16 cellular contexts compared by ENCODE assay signal in the genomic region with DNA sequence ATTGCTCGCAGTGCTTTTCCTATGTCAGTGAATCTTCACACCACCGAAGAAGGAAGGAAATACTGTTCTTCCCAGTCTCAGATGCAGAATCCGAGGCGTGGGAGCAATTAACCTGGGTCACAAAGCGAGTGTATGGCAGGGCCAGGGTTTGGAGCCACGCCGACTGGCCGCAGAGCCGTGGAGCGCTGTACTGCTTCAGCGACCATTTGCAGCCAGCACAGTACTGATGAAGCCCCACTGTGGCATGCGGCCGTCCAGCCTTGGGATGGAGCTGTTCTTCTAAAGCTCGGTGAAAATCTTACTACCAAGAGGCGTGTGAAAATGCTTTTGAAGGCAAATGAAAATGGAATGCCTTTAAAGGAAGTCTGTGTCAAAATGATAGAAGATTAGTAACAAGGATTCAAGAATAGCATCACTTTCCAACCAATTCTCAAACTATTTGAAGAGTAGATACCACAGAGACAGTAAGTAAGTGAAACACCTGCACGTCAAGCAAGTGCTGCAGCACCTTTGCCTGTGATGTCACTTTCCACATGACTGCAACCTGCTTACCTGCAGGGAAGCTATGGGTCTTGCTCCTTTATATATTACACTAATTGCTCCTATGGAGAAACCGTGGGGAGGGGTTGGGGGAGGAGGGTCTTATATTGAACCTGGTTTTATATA. TPM values are rescaled to one million over a fixed set of nuclear protein-coding genes. Genes with fewer than 3 reads are reported as not detected.
DNase-seq lines count a peak whose midpoint lies in the region; ATAC-seq and TF ChIP-seq lines count a peak whose summit lies in the region.
"Had no signal": no experiment of that assay in that cellular context is flagged by ENCODE, and none has a peak within 500 bp of the region (broad histone marks: within the 10 kb centered on the region; RNA-seq: fewer than 3 reads in every experiment).

No MANE protein-coding gene starts in this region.

- POLR2A ChIA-PET in CD4-positive, alpha-beta memory T cell (lab: Charles Lee; ENCODE audit: partially characterized antibody): no interaction called here
- POLR2A ChIA-PET in naive thymus-derived CD4-positive, alpha-beta T cell (lab: Charles Lee): interaction anchor here (0.9 to 1.6 kb wide), 5 partner anchors 8 to 77 kb away, joined by 3 to 4 read pairs (median 3); no protein-coding TSS in a partner anchor

- CTCF ChIA-PET in CD4-positive, alpha-beta memory T cell (lab: Charles Lee; ENCODE audit: partially characterized antibody): interaction anchor here (0.8 to 1.8 kb wide), 4 partner anchors 18 to 69 kb away, joined by 3 to 7 read pairs (median 4); no protein-coding TSS in a partner anchor
- CTCF ChIA-PET in naive thymus-derived CD4-positive, alpha-beta T cell (lab: Charles Lee): interaction anchor here (1.2 to 2.2 kb wide), 3 partner anchors 16 to 117 kb away, joined by 3 to 11 read pairs (median 4); no protein-coding TSS in a partner anchor
- CTCF ChIA-PET in Calu3 (lab: Charles Lee): no interaction called here

- DNase-seq in DMS53 (lab: John Stamatoyannopoulos, UW) (peak; percentile 32), DMS53 treated with DMSO at 0.1 percent for 48 hours (lab: John Stamatoyannopoulos, UW; ENCODE audit: unreplicated experiment) (no peak), substantia nigra (lab: John Stamatoyannopoulos, UW) (no peak), Calu3 (no peak)
- no peak for DNase-seq in CD4-positive, alpha-beta memory T cell
- DNase-seq in naive thymus-derived CD4-positive, alpha-beta T cell: peak in 1 of 9 donors; percentile 53
- DNase-seq: esophagus squamous epithelium; GOT3; KG1; NCI-H1930; NCI-H526; right cardiac atrium; stimulated activated naive CD8-positive, alpha-beta T cell treated with anti-CD3 and anti-CD28 coated beads, Interleukin-15, Interleukin-2, amounts not matched to agents 100 U/mL and 50 U/mL, for 24 hours had no signal

- peak overlapping the region; percentile 91 to 99 (median 97) for H3K27ac Mint-ChIP-seq in CD4-positive, alpha-beta memory T cell
- H3K27ac Mint-ChIP-seq in activated T-helper 17 cell treated with anti-CD3 and anti-CD28 coated beads, Interleukin-2, amount 50 U/mL, for 72 hours: peak overlapping the region; percentile 51
- peak overlapping the region; percentile 86 to 99 (median 94) for H3K27ac Mint-ChIP-seq in naive thymus-derived CD4-positive, alpha-beta T cell
- H3K27ac Mint-ChIP-seq in Calu3 (ENCODE audit: unreplicated experiment): no peak overlapping the region

- ATAC-seq in activated T-helper 17 cell treated with anti-CD3 and anti-CD28 coated beads, Interleukin-2, amount 50 U/mL, for 72 hours (replicated peaks): peak; percentile 20
- no peak for ATAC-seq in naive thymus-derived CD4-positive, alpha-beta T cell
- no peak for ATAC-seq in HG03354 (IDR thresholded peaks at IDR 0.05; ENCODE audit: poor library complexity, severe bottlenecking, unreplicated experiment)
- ATAC-seq: right cardiac atrium; stimulated activated naive CD8-positive, alpha-beta T cell treated with anti-CD3 and anti-CD28 coated beads, Interleukin-15, Interleukin-2, amounts not matched to agents 100 U/mL and 50 U/mL, for 24 hours had no signal

- peaks cover 12% of the 10 kb centered on the region for H3K36me3 ChIP-seq in CD4-positive, alpha-beta memory T cell (ENCODE audit: insufficient read depth, low read length)
- H3K36me3 ChIP-seq in naive thymus-derived CD4-positive, alpha-beta T cell (ENCODE audit: control insufficient read depth in 2 of 3, insufficient read depth in 3 of 3, low read length in 3 of 3): peaks cover 0 to 11% (median 0%) of the 10 kb centered on the region in 3 experiments

- H3K27ac ChIP-seq in CD4-positive, alpha-beta memory T cell (ENCODE audit: low read depth, low read length): peak overlapping the region; percentile 60
- H3K27ac ChIP-seq in naive thymus-derived CD4-positive, alpha-beta T cell (ENCODE audit: low read depth, low read length): peak overlapping the region; percentile 62
- no peak overlapping the region for H3K27ac ChIP-seq in substantia nigra (ENCODE audit: low read depth, low read length, poor library complexity, severe bottlenecking)
- H3K27ac ChIP-seq: 22Rv1, esophagus squamous epithelium had no signal

- no peak for TF ChIP-seq CTCF in Calu3 (IDR thresholded peaks at IDR 0.05; ENCODE audit: unreplicated experiment)

- no peaks in the 10 kb centered on the region for H3K27me3 ChIP-seq in CD4-positive, alpha-beta memory T cell (ENCODE audit: insufficient read depth, low read length)
- H3K27me3 ChIP-seq in naive thymus-derived CD4-positive, alpha-beta T cell (ENCODE audit: control insufficient read depth in 2 of 2, insufficient read depth in 2 of 2, low read length in 2 of 2): no peaks in the 10 kb centered on the region
- H3K27me3 ChIP-seq: esophagus squamous epithelium had no signal

- H3K27me3 Mint-ChIP-seq in CD4-positive, alpha-beta memory T cell: no peaks in the 10 kb centered on the region
- no peaks in the 10 kb centered on the region for H3K27me3 Mint-ChIP-seq in activated T-helper 17 cell treated with anti-CD3 and anti-CD28 coated beads, Interleukin-2, amount 50 U/mL, for 72 hours
- no peaks in the 10 kb centered on the region for H3K27me3 Mint-ChIP-seq in naive thymus-derived CD4-positive, alpha-beta T cell
- no peaks in the 10 kb centered on the region for H3K27me3 Mint-ChIP-seq in Calu3 (ENCODE audit: unreplicated experiment)

- H3K4me3 ChIP-seq in CD4-positive, alpha-beta memory T cell (ENCODE audit: low read length in 2 of 2): no peak overlapping the region
- H3K4me3 ChIP-seq in naive thymus-derived CD4-positive, alpha-beta T cell (ENCODE audit: low read length): peak overlapping the region; percentile 47
- H3K4me3 ChIP-seq: esophagus squamous epithelium had no signal

- BruUV-seq in Calu3 (replicated peaks; lab: Mats Ljungman, UMichigan): no TSS peak

- peaks cover 89% of the 10 kb centered on the region for H3K4me1 ChIP-seq in CD4-positive, alpha-beta memory T cell (ENCODE audit: insufficient read depth, low read length)
- H3K4me1 ChIP-seq in naive thymus-derived CD4-positive, alpha-beta T cell (ENCODE audit: control insufficient read depth in 2 of 2, insufficient read depth in 2 of 2, low read length in 2 of 2): peaks cover 42 to 73% of the 10 kb centered on the region in 2 donors

- H3K36me3 Mint-ChIP-seq in CD4-positive, alpha-beta memory T cell: peaks cover 6 to 38% of the 10 kb centered on the region in 2 donors
- H3K36me3 Mint-ChIP-seq in activated T-helper 17 cell treated with anti-CD3 and anti-CD28 coated beads, Interleukin-2, amount 50 U/mL, for 72 hours (ENCODE audit: low read depth): peaks cover 83% of the 10 kb centered on the region
- H3K36me3 Mint-ChIP-seq in naive thymus-derived CD4-positive, alpha-beta T cell: peaks cover 0 to 25% (median 4%) of the 10 kb centered on the region in 5 donors
- peaks cover 18% of the 10 kb centered on the region for H3K36me3 Mint-ChIP-seq in Calu3 (ENCODE audit: insufficient read depth, unreplicated experiment)

- peak overlapping the region; percentile 47 to 96 (median 81) for H3K4me3 Mint-ChIP-seq in CD4-positive, alpha-beta memory T cell
- H3K4me3 Mint-ChIP-seq in activated T-helper 17 cell treated with anti-CD3 and anti-CD28 coated beads, Interleukin-2, amount 50 U/mL, for 72 hours: peak overlapping the region; percentile 94
- peak overlapping the region; percentile 46 to 92 (median 84) for H3K4me3 Mint-ChIP-seq in naive thymus-derived CD4-positive, alpha-beta T cell
- H3K4me3 Mint-ChIP-seq in Calu3 (ENCODE audit: low read depth, unreplicated experiment): no peak overlapping the region

- no peaks in the 10 kb centered on the region for H3K9me3 ChIP-seq in CD4-positive, alpha-beta memory T cell (ENCODE audit: control insufficient read depth in 1 of 2, low read length in 2 of 2)
- H3K9me3 ChIP-seq in naive thymus-derived CD4-positive, alpha-beta T cell (ENCODE audit: control insufficient read depth in 2 of 3, low read length in 3 of 3): no peaks in the 10 kb centered on the region
- H3K9me3 ChIP-seq: esophagus squamous epithelium had no signal

- H3K9me3 Mint-ChIP-seq in CD4-positive, alpha-beta memory T cell: no peaks in the 10 kb centered on the region
- no peaks in the 10 kb centered on the region for H3K9me3 Mint-ChIP-seq in activated T-helper 17 cell treated with anti-CD3 and anti-CD28 coated beads, Interleukin-2, amount 50 U/mL, for 72 hours
- peaks cover 0 to 2% (median 0%) of the 10 kb centered on the region in 11 donors for H3K9me3 Mint-ChIP-seq in naive thymus-derived CD4-positive, alpha-beta T cell
- H3K9me3 Mint-ChIP-seq in Calu3 (ENCODE audit: low read depth, unreplicated experiment): no peaks in the 10 kb centered on the region

- H3K4me1 Mint-ChIP-seq in CD4-positive, alpha-beta memory T cell: peaks cover 54 to 84% (median 70%) of the 10 kb centered on the region in 4 donors
- H3K4me1 Mint-ChIP-seq in activated T-helper 17 cell treated with anti-CD3 and anti-CD28 coated beads, Interleukin-2, amount 50 U/mL, for 72 hours: peaks cover 51% of the 10 kb centered on the region
- H3K4me1 Mint-ChIP-seq in naive thymus-derived CD4-positive, alpha-beta T cell: peaks cover 63 to 90% (median 78%) of the 10 kb centered on the region in 7 donors
- H3K4me1 Mint-ChIP-seq in Calu3 (ENCODE audit: low read depth, unreplicated experiment): peaks cover 30% of the 10 kb centered on the region

- intact Hi-C loops in CD4-positive, alpha-beta memory T cell (cut with micrococcal nuclease): loop anchor here (10.0 kb wide), 1 partner anchor 1349 kb away; no protein-coding TSS in a partner anchor
- intact Hi-C loops in naive thymus-derived CD4-positive, alpha-beta T cell (cut with micrococcal nuclease): loop anchor here (2.0 kb wide), 2 partner anchors 19 to 29 kb away; no protein-coding TSS in a partner anchor
- intact Hi-C loops in Calu3 (cut with micrococcal nuclease; ENCODE audit: unreplicated experiment): no loop called here

RNA-seq across cellular contexts. Expression of gene PPP2R2D, which starts 4.9 kb away (rescaled TPM):
- total RNA-seq in CD4-positive, alpha-beta memory T cell: 10 to 100 TPM; 47.2 to 49.2 TPM
- polyA plus RNA-seq in CD4-positive, alpha-beta memory T cell: 10 to 100 TPM; 25.7 to 36.2 TPM
- 10 to 100 TPM; 31.6 to 46.4 TPM for total RNA-seq in activated T-helper 17 cell treated with anti-CD3 and anti-CD28 coated beads, Interleukin-2, amount 50 U/mL, for 72 hours
- 10 to 100 TPM; 37.1 to 61.3 (median 40.1) TPM for total RNA-seq in naive thymus-derived CD4-positive, alpha-beta T cell
- 10 to 100 TPM; 35.0 to 47.4 TPM for polyA plus RNA-seq in naive thymus-derived CD4-positive, alpha-beta T cell
- total RNA-seq in Calu3 (2022): 17.2 and 23.7 TPM in 2 replicates
